20 cellular contexts compared by ENCODE assay signal in genomic region chr5:133863857-133864585, GRCh38.
"Had no signal": no experiment of that assay in that cellular context is flagged by ENCODE, and none has a peak within 500 bp of the region (broad histone marks: within the 10 kb centered on the region; RNA-seq: fewer than 3 reads in every experiment).

No MANE protein-coding gene starts in this region.

- H3K4me3 Mint-ChIP-seq: activated CD8-positive, alpha-beta memory T cell treated with anti-CD3 and anti-CD28 coated beads, Interleukin-2, amount 10 ng/mL, durations not matched to agents 7 days and 5 days; activated naive CD4-positive, alpha-beta T cell treated with anti-CD3 and anti-CD28 coated beads, Interleukin-2, amount 50 U/mL, for 24 hours; memory B cell; natural killer cell; stimulated activated naive CD8-positive, alpha-beta T cell treated with anti-CD3 and anti-CD28 coated beads, Interleukin-15, amount 100 ng/mL, for 72 hours; type B pancreatic cell had no signal

- H3K4me1 ChIP-seq: body of pancreas, colonic mucosa had no signal

- DNase-seq: activated CD4-positive, alpha-beta T cell treated with anti-CD3 and anti-CD28 coated beads, Interleukin-2, amount 50 U/mL, for 48 hours; activated CD8-positive, alpha-beta memory T cell treated with anti-CD3 and anti-CD28 coated beads, Interleukin-2, amount 10 ng/mL, durations not matched to agents 7 days and 5 days; activated effector memory CD4-positive, alpha-beta T cell treated with Interleukin-2 at 50 U/mL for 16 hours; activated T-cell treated with anti-CD3 and anti-CD28 coated beads, Interleukin-2, amount 50 U/mL, for 1 hour; amygdala; body of pancreas; central memory CD4-positive, alpha-beta T cell; colonic mucosa; hippocampal formation; left ventricle myocardium superior; natural killer cell; stimulated activated CD4-positive, alpha-beta T cell treated with anti-CD3 and anti-CD28 coated beads, Interleukin-4, amount 100 ng/mL, for 4 hours; stimulated activated CD8-positive, alpha-beta memory T cell treated with anti-CD3 and anti-CD28 coated beads, Interleukin-4, amount 100 ng/mL, for 48 hours; stimulated activated naive CD8-positive, alpha-beta T cell treated with anti-CD3 and anti-CD28 coated beads, Interleukin-15, amount 100 ng/mL, for 72 hours had no signal

- H3K36me3 ChIP-seq: colonic mucosa, esophagus muscularis mucosa, neutrophil had no signal

- H3K27ac Mint-ChIP-seq: activated CD8-positive, alpha-beta memory T cell treated with anti-CD3 and anti-CD28 coated beads, Interleukin-2, amount 10 ng/mL, durations not matched to agents 7 days and 5 days; activated naive CD4-positive, alpha-beta T cell treated with anti-CD3 and anti-CD28 coated beads, Interleukin-2, amount 50 U/mL, for 24 hours; memory B cell; natural killer cell; stimulated activated naive CD8-positive, alpha-beta T cell treated with anti-CD3 and anti-CD28 coated beads, Interleukin-15, amount 100 ng/mL, for 72 hours; type B pancreatic cell had no signal

- H3K27me3 Mint-ChIP-seq: stimulated activated naive CD8-positive, alpha-beta T cell treated with anti-CD3 and anti-CD28 coated beads, Interleukin-15, amount 100 ng/mL, for 72 hours had no signal

- ATAC-seq: activated CD8-positive, alpha-beta memory T cell treated with anti-CD3 and anti-CD28 coated beads, Interleukin-2, amount 10 ng/mL, durations not matched to agents 7 days and 5 days; body of pancreas; left ventricle myocardium superior; natural killer cell; stimulated activated naive CD8-positive, alpha-beta T cell treated with anti-CD3 and anti-CD28 coated beads, Interleukin-15, amount 100 ng/mL, for 72 hours had no signal

- H3K9me3 ChIP-seq: body of pancreas, colonic mucosa, esophagus muscularis mucosa, neutrophil had no signal

- H3K36me3 Mint-ChIP-seq: activated CD8-positive, alpha-beta memory T cell treated with anti-CD3 and anti-CD28 coated beads, Interleukin-2, amount 10 ng/mL, durations not matched to agents 7 days and 5 days; activated naive CD4-positive, alpha-beta T cell treated with anti-CD3 and anti-CD28 coated beads, Interleukin-2, amount 50 U/mL, for 24 hours; memory B cell; natural killer cell had no signal

- H3K9me3 Mint-ChIP-seq: activated naive CD4-positive, alpha-beta T cell treated with anti-CD3 and anti-CD28 coated beads, Interleukin-2, amount 50 U/mL, for 24 hours; memory B cell; natural killer cell; stimulated activated naive CD8-positive, alpha-beta T cell treated with anti-CD3 and anti-CD28 coated beads, Interleukin-15, amount 100 ng/mL, for 72 hours; type B pancreatic cell had no signal

- H3K4me3 ChIP-seq: body of pancreas, colonic mucosa, esophagus muscularis mucosa had no signal

- H3K27me3 ChIP-seq: body of pancreas, colonic mucosa, esophagus muscularis mucosa, neutrophil had no signal

- H3K27ac ChIP-seq: body of pancreas, colonic mucosa, esophagus muscularis mucosa, neutrophil, VCaP had no signal
